ENCODE assay signal across 2 cellular contexts in genomic region chr12:56449622-56449984, GRCh38.
TF ChIP-seq lines count a peak whose summit lies in the region.

No MANE protein-coding gene starts in this region.

TF ChIP-seq in SK-N-SH, 30 proteins besides CTCF, POLR2A, EP300 and RAD21 (continued from another document):
- no peak for TF ChIP-seq GABPA (IDR thresholded peaks at IDR 0.05; ENCODE audit: low read depth)
- TF ChIP-seq RXRA (IDR thresholded peaks at IDR 0.05; ENCODE audit: borderline replicate concordance, low read depth), result no peak
- no peak for TF ChIP-seq POLR2AphosphoS5 (IDR thresholded peaks at IDR 0.05; ENCODE audit: low read depth, low read length)
- TF ChIP-seq SMC3 (IDR thresholded peaks at IDR 0.05; ENCODE audit: low read depth, low read length), result no peak
- no peak for TF ChIP-seq FOXJ3 (CRISPR knock-in tag; IDR thresholded peaks at IDR 0.05)
- TF ChIP-seq RCOR1 (IDR thresholded peaks at IDR 0.05; ENCODE audit: low read length), result no peak
- TF ChIP-seq USF1 (IDR thresholded peaks at IDR 0.05; ENCODE audit: borderline replicate concordance, low read depth), result no peak
- TF ChIP-seq USF2 (IDR thresholded peaks at IDR 0.05; ENCODE audit: borderline replicate concordance, low read depth, low read length), result no peak

TF ChIP-seq in SK-N-SH treated with all-trans-retinoic acid at 6 μM for 48 hours, 23 proteins besides CTCF, POLR2A, EP300 and RAD21 (continued from another document):
- TF ChIP-seq CREB5 (CRISPR knock-in tag; IDR thresholded peaks at IDR 0.05; ENCODE audit: low read depth) (no peak), OSR1 (CRISPR knock-in tag; IDR thresholded peaks at IDR 0.05) (no peak), ZNF8 (CRISPR knock-in tag; IDR thresholded peaks at IDR 0.05) (no peak), TSHZ2 (CRISPR knock-in tag; IDR thresholded peaks at IDR 0.05) (no peak), RARB (CRISPR knock-in tag; IDR thresholded peaks at IDR 0.05) (no peak)
